1 cellular context compared by ENCODE assay signal in the genomic region with DNA sequence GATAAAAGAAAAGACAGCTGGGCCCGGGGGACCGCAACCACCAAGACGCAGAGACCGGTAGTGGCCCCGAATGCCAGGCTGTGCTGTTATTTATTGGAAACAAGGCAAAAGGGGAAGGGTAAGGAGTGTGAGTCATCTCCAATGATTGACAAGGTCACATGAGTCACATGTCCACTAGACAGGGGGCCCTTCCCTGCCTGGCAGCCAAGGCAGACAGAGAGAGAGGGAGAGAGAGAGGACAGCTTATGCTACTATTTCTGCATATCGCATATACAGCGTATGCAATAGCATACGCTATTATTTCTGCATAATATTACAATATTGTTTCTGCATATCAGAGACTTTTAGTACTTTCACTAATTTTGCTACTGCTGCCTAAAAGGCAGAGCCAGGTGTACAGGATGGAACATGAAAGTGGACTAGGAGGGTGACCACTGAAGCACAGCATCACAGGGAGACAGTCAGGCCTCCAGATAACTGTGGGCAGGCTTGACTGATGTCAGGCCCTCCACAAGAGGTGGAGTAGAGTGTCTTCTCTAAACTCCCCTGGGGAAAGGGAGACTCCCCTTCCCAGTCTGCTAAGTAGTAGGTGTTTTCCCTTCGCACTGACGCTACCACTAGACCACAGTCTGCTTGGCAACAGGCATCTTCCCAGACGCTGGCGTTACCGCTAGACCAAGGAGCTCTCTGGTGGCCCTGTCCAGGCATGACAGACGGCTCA.
TF ChIP-seq lines count a peak whose summit lies in the region.

No MANE protein-coding gene starts in this region.

TF ChIP-seq in K562, 482 proteins besides CTCF, POLR2A, EP300 and RAD21 (continued from another document):
- TF ChIP-seq FOXO4 (CRISPR knock-in tag; IDR thresholded peaks at IDR 0.05) (no peak), POLR2AphosphoS2 (IDR thresholded peaks at IDR 0.05; ENCODE audit: low read length) (no peak), GTF3C2 (IDR thresholded peaks at IDR 0.05; ENCODE audit: borderline replicate concordance, extremely low read depth, insufficient read length) (no peak), FOXK2 (conservative IDR thresholded peaks at IDR 0.05 in 1 of 2, IDR thresholded peaks at IDR 0.05 in 1 of 2; ENCODE audit: low read depth in 2 of 2) (peak in 1 of 2 experiments; percentile 53; a peak in 1 of 4 replicates), SMARCE1 (IDR thresholded peaks at IDR 0.05) (peak; percentile 58), ZFPM2 (CRISPR knock-in tag; IDR thresholded peaks at IDR 0.05) (no peak), FOSL1 (tag; conservative IDR thresholded peaks at IDR 0.05) (peak; percentile 91), ATF1 (CRISPR knock-in tag; IDR thresholded peaks at IDR 0.05) (no peak), ATF1 (tag; IDR thresholded peaks at IDR 0.05) (0 out of 2 replicates have a peak, but pooled peaks have one; percentile 27), SMARCA4 (IDR thresholded peaks at IDR 0.05) (peak; percentile 44; the same call in 1 of the 2 replicates), CHAMP1 (IDR thresholded peaks at IDR 0.05) (no peak; the same call in 1 of the 2 replicates), PURB (CRISPR knock-in tag; IDR thresholded peaks at IDR 0.05; ENCODE audit: low read depth) (no peak)
